ENCODE assay signal across 8 cellular contexts in genomic region chr11:15650105-15650938, GRCh38.
DNase-seq lines count a peak whose midpoint lies in the region; ATAC-seq and TF ChIP-seq lines count a peak whose summit lies in the region.

No MANE protein-coding gene starts in this region.

- no peak for TF ChIP-seq EP300 in gastroesophageal sphincter (IDR thresholded peaks at IDR 0.05)

- no peaks in the 10 kb centered on the region for H3K9me2 ChIP-seq in GM23338 (ENCODE audit: insufficient read depth)

- peaks cover 4% of the 10 kb centered on the region; the same call in 1 of the 2 replicates for H3F3A ChIP-seq in GM23338 (replicated peaks; ENCODE audit: low read depth)

- H3K27me3 Mint-ChIP-seq in GM23338 (ENCODE audit: insufficient read depth, low read depth, poor library complexity) = peaks cover 9% of the 10 kb centered on the region

- H3K4me3 ChIP-seq in GM23338 (peak overlapping the region; percentile 58), gastroesophageal sphincter (peak overlapping the region; percentile 26 to 53)

- peaks cover 21% of the 10 kb centered on the region for H3K4me1 Mint-ChIP-seq in GM23338

- WGBS in gastroesophageal sphincter (ENCODE audit: low coverage in 1 of 2), 2 donors = 0 to 7% methylated on average over 9 to 11 of the region's 41 CpGs

- no peaks in the 10 kb centered on the region; the same call in 2 of the 3 replicates for H3K9me3 Mint-ChIP-seq in GM23338

- peak overlapping the region; percentile 82 for H3K4me2 ChIP-seq in GM23338

- H3K36me3 Mint-ChIP-seq in GM23338 (ENCODE audit: low read depth) = no peaks in the 10 kb centered on the region

- TF ChIP-seq POLR2A in gastroesophageal sphincter (IDR thresholded peaks at IDR 0.05) = no peak

- peak; percentile 64 to 94 for TF ChIP-seq CTCF in GM23338 (conservative IDR thresholded peaks at IDR 0.05; ENCODE audit: low read depth in 2 of 2)
- peak; percentile 95 to 99 (median 98) for TF ChIP-seq CTCF in gastroesophageal sphincter (IDR thresholded peaks at IDR 0.05)

- H3K4me3 Mint-ChIP-seq in GM23338 = 0 out of 3 replicates have a peak overlapping the region, but pooled peaks have one; percentile 27

- 0 out of 2 replicates have a peak, but pooled peaks cover 4% of the 10 kb centered on the region for H3K27me3 ChIP-seq in GM23338 (ENCODE audit: insufficient read depth)
- no peaks in the 10 kb centered on the region for H3K27me3 ChIP-seq in gastroesophageal sphincter

- H3K27ac ChIP-seq in GM23338 (ENCODE audit: low read depth) (no peak overlapping the region), gastroesophageal sphincter (peak overlapping the region in 3 of 4 donors; percentile 47 to 79 (median 78))

- H3K9me3 ChIP-seq in gastroesophageal sphincter = no peaks in the 10 kb centered on the region

- H4K20me1 ChIP-seq in GM23338 (replicated peaks; ENCODE audit: insufficient read depth) = no peaks in the 10 kb centered on the region

- DNase-seq in ELF-1 (ENCODE audit: low read depth, low spot score) (peak; percentile 99), GM23338 (ENCODE audit: low spot score) (peak; percentile 93), Kasumi-1 (lab: John Stamatoyannopoulos, UW) (peak; percentile 75 to 81), SHP77 (lab: John Stamatoyannopoulos, UW) (peak; percentile 69 to 77), non-pigmented ciliary epithelial cell (ENCODE audit: low read depth) (peak; percentile 42), superior temporal gyrus (ENCODE audit: extremely low spot score) (peak; percentile 88)
- DNase-seq in activated naive CD4-positive, alpha-beta T cell treated with Interleukin-2 at 50 U/mL for 16 hours = peak; percentile 72

- H3K4me1 ChIP-seq in GM23338 (ENCODE audit: insufficient read depth) (peaks cover 16% of the 10 kb centered on the region; the same call in 1 of the 2 replicates), gastroesophageal sphincter (peaks cover 0 to 19% (median 7%) of the 10 kb centered on the region in 3 donors)

- peak overlapping the region; percentile 95 for H2AFZ ChIP-seq in GM23338

- H3K36me3 ChIP-seq in GM23338 (ENCODE audit: insufficient read depth) (no peaks in the 10 kb centered on the region), gastroesophageal sphincter (no peaks in the 10 kb centered on the region)

- no peaks in the 10 kb centered on the region for H3K79me2 ChIP-seq in GM23338 (replicated peaks; ENCODE audit: insufficient read depth)

- ATAC-seq in GM23338 (peak; percentile 95), gastroesophageal sphincter (peak; percentile 98)

- H3K27ac Mint-ChIP-seq in GM23338 = no peak overlapping the region

TF ChIP-seq in GM23338, 12 proteins besides CTCF, POLR2A, EP300 and RAD21:
- TF ChIP-seq ZNF331 (CRISPR knock-in tag; IDR thresholded peaks at IDR 0.05; ENCODE audit: low read depth) = no peak
- peak; percentile 58; the same call in 1 of the 2 replicates for TF ChIP-seq CREB1 (CRISPR knock-in tag; IDR thresholded peaks at IDR 0.05; ENCODE audit: low read depth)

Comparison
In these comparisons a context has a peak if more than half of its experiments do, and no peak if none do; other contexts are left out.
1. DNase-seq: peak in every context shown above with its lines; median percentile 99 in ELF-1; 93 in GM23338; 88 in superior temporal gyrus; 78 in Kasumi-1; 73 in SHP77; 72 in activated naive CD4-positive, alpha-beta T cell treated with Interleukin-2 at 50 U/mL for 16 hours; 42 in non-pigmented ciliary epithelial cell.